In genomic region chr20:9081423-9081966, GRCh38 we compare ENCODE assay signal across 29 cellular contexts. TPM values are rescaled to one million over a fixed set of nuclear protein-coding genes. Genes with fewer than 3 reads are reported as not detected.
DNase-seq lines count a peak whose midpoint lies in the region; ATAC-seq and TF ChIP-seq lines count a peak whose summit lies in the region.
"Had no signal": no experiment of that assay in that cellular context is flagged by ENCODE, and none has a peak within 500 bp of the region (broad histone marks: within the 10 kb centered on the region; RNA-seq: fewer than 3 reads in every experiment).

No MANE protein-coding gene starts in this region.

- H2AK5ac ChIP-seq in trophoblast cell (ENCODE audit: low read length) = no peak overlapping the region

- no peak overlapping the region for H3K9ac ChIP-seq in trophoblast cell (ENCODE audit: low read length)

- H3K23ac ChIP-seq in trophoblast cell (ENCODE audit: low read length) = peak overlapping the region; percentile 10

- no peaks in the 10 kb centered on the region for H3K79me1 ChIP-seq in trophoblast cell (ENCODE audit: low read length)

- no peaks in the 10 kb centered on the region for H3K36me3 ChIP-seq in trophoblast cell (ENCODE audit: control insufficient read depth in 1 of 2, insufficient read depth in 2 of 2, low read length in 2 of 2)
- H3K36me3 ChIP-seq: ascending aorta, cardiac muscle cell, esophagus squamous epithelium, stomach, tibial artery had no signal

- H3K18ac ChIP-seq in trophoblast cell (ENCODE audit: low read length) = no peak overlapping the region

- no peaks in the 10 kb centered on the region for H3K36me3 Mint-ChIP-seq in WTC11
- H3K36me3 Mint-ChIP-seq: activated naive CD8-positive, alpha-beta T cell treated with anti-CD3 and anti-CD28 coated beads, Interleukin-2, amount 10 ng/mL, durations not matched to agents 7 days and 5 days; CD4-positive, alpha-beta memory T cell; naive thymus-derived CD4-positive, alpha-beta T cell had no signal

- H3K27me3 Mint-ChIP-seq in WTC11 (ENCODE audit: low read depth) = no peaks in the 10 kb centered on the region
- H3K27me3 Mint-ChIP-seq: activated naive CD8-positive, alpha-beta T cell treated with anti-CD3 and anti-CD28 coated beads, Interleukin-2, amount 10 ng/mL, durations not matched to agents 7 days and 5 days; CD4-positive, alpha-beta memory T cell; dendritic cell treated with granulocyte-macrophage colony-stimulating factor and Interleukin-4, amounts not matched to agents 40 ng/mL and 50 ng/mL, for 4 days; naive thymus-derived CD4-positive, alpha-beta T cell had no signal

- peak; percentile 92 for DNase-seq in AG10803 (ENCODE audit: low read depth)
- DNase-seq in HCEC 1CT = peak; percentile 23
- DNase-seq in WTC11 (ENCODE audit: low spot score) = no peak
- no peak for DNase-seq in trophoblast cell
- DNase-seq in NCI-H526 (lab: John Stamatoyannopoulos, UW) = no peak
- DNase-seq in NCI-H82 treated with DMSO at 0.1 percent for 48 hours (lab: John Stamatoyannopoulos, UW; ENCODE audit: unreplicated experiment) = no peak
- DNase-seq in 8988T = no peak
- DNase-seq: activated CD4-positive, alpha-beta T cell treated with anti-CD3 and anti-CD28 coated beads for 4 hours; activated CD8-positive, alpha-beta memory T cell treated with anti-CD3 and anti-CD28 coated beads for 24 hours; activated gamma-delta T cell; activated naive CD8-positive, alpha-beta T cell treated with anti-CD3 and anti-CD28 coated beads, Interleukin-2, amount 10 ng/mL, durations not matched to agents 7 days and 5 days; activated T-cell treated with anti-CD3 and anti-CD28 coated beads, Interleukin-2, amount 50 U/mL, for 1 hour; CD4-positive, alpha-beta memory T cell; esophagus squamous epithelium; Kasumi-1; naive thymus-derived CD4-positive, alpha-beta T cell; NCI-H146; NCI-H510A; nucleus accumbens; SHP77 treated with DMSO at 0.1 percent for 48 hours; stimulated activated CD8-positive, alpha-beta memory T cell treated with anti-CD3 and anti-CD28 coated beads, Interleukin-4, amount 100 ng/mL, for 48 hours; stomach; tibial artery had no signal

- no peak for TF ChIP-seq CTCF in AG10803 (conservative IDR thresholded peaks at IDR 0.05; ENCODE audit: low read length)
- no peak for TF ChIP-seq CTCF in WTC11 (IDR thresholded peaks at IDR 0.05)

- CTCF ChIA-PET in WTC11 (lab: Charles Lee) = no interaction called here

- H3K27ac Mint-ChIP-seq in WTC11 = peak overlapping the region; percentile 37; the same call in 1 of the 2 replicates
- H3K27ac Mint-ChIP-seq: activated naive CD8-positive, alpha-beta T cell treated with anti-CD3 and anti-CD28 coated beads, Interleukin-2, amount 10 ng/mL, durations not matched to agents 7 days and 5 days; CD4-positive, alpha-beta memory T cell; dendritic cell treated with granulocyte-macrophage colony-stimulating factor and Interleukin-4, amounts not matched to agents 40 ng/mL and 50 ng/mL, for 4 days; mesothelial cell of epicardium; naive thymus-derived CD4-positive, alpha-beta T cell; T-helper 2 cell treated with Interferon-gamma antibody and Interleukin-4, amounts not matched to agents 5 μg/mL and 100 μg/mL, for 36 hours had no signal

- no peak overlapping the region for H4K12ac ChIP-seq in trophoblast cell (ENCODE audit: low read depth, low read length)

- H3K4me1 Mint-ChIP-seq in WTC11 = peaks cover 26% of the 10 kb centered on the region
- H3K4me1 Mint-ChIP-seq: activated naive CD8-positive, alpha-beta T cell treated with anti-CD3 and anti-CD28 coated beads, Interleukin-2, amount 10 ng/mL, durations not matched to agents 7 days and 5 days; CD4-positive, alpha-beta memory T cell; naive thymus-derived CD4-positive, alpha-beta T cell had no signal

- ATAC-seq in WTC11 = no peak
- ATAC-seq: naive thymus-derived CD4-positive, alpha-beta T cell had no signal

- H3K27me3 ChIP-seq in trophoblast cell (ENCODE audit: insufficient read depth, low read length) = no peaks in the 10 kb centered on the region
- H3K27me3 ChIP-seq: ascending aorta, cardiac muscle cell, esophagus squamous epithelium, stomach, tibial artery had no signal

- H3K27ac ChIP-seq in trophoblast cell (ENCODE audit: low read depth, low read length) = no peak overlapping the region
- H3K27ac ChIP-seq: ascending aorta, cardiac muscle cell, esophagus squamous epithelium, skin epidermis, stomach, tibial artery had no signal

- no peak overlapping the region for H3K4me3 ChIP-seq in AG10803 (ENCODE audit: low read length)
- no peak overlapping the region for H3K4me3 ChIP-seq in trophoblast cell (ENCODE audit: low read depth, low read length)
- H3K4me3 ChIP-seq: ascending aorta, cardiac muscle cell, esophagus squamous epithelium, skin epidermis, stomach, tibial artery had no signal

- no peaks in the 10 kb centered on the region for H3K9me3 ChIP-seq in trophoblast cell (ENCODE audit: insufficient read depth, low read depth, low read length)
- H3K9me3 ChIP-seq: ascending aorta, esophagus squamous epithelium, stomach, tibial artery had no signal

- H3K4ac ChIP-seq in trophoblast cell (ENCODE audit: low read depth, low read length) = no peak overlapping the region

- no peak overlapping the region for H3K4me2 ChIP-seq in trophoblast cell (ENCODE audit: low read length)

- whole genome bisulfite sequencing in trophoblast cell (ENCODE audit: extremely low coverage, insufficient coverage, insufficient read length) = no CpG with 5 or more reads among the region's 1 CpG

- H4K91ac ChIP-seq in trophoblast cell (ENCODE audit: low read depth, low read length) = no peak overlapping the region

- H3K4me1 ChIP-seq in trophoblast cell (ENCODE audit: control insufficient read depth in 1 of 2, insufficient read depth in 2 of 2, low read length in 2 of 2) = no peaks in the 10 kb centered on the region
- H3K4me1 ChIP-seq: ascending aorta had no signal

- H2BK5ac ChIP-seq in trophoblast cell (ENCODE audit: low read depth, low read length, poor library complexity) = no peak overlapping the region

- H2BK12ac ChIP-seq in trophoblast cell (ENCODE audit: low read length) = no peak overlapping the region

- no peak overlapping the region for H2AFZ ChIP-seq in trophoblast cell (ENCODE audit: insufficient read depth, low read length, poor library complexity)

- H3K4me3 Mint-ChIP-seq in WTC11 = no peak overlapping the region
- H3K4me3 Mint-ChIP-seq: activated naive CD8-positive, alpha-beta T cell treated with anti-CD3 and anti-CD28 coated beads, Interleukin-2, amount 10 ng/mL, durations not matched to agents 7 days and 5 days; CD4-positive, alpha-beta memory T cell; dendritic cell treated with granulocyte-macrophage colony-stimulating factor and Interleukin-4, amounts not matched to agents 40 ng/mL and 50 ng/mL, for 4 days; mesothelial cell of epicardium; naive thymus-derived CD4-positive, alpha-beta T cell; T-helper 2 cell treated with Interferon-gamma antibody and Interleukin-4, amounts not matched to agents 5 μg/mL and 100 μg/mL, for 36 hours had no signal

- POLR2A ChIA-PET in WTC11 (lab: Charles Lee) = no interaction called here

- H3K14ac ChIP-seq in trophoblast cell (ENCODE audit: low read length) = no peak overlapping the region

- H3K79me2 ChIP-seq in trophoblast cell (ENCODE audit: control insufficient read depth, insufficient read depth, low read length, poor library complexity) = no peaks in the 10 kb centered on the region

- H2BK120ac ChIP-seq in trophoblast cell (ENCODE audit: insufficient read depth, low read length, poor library complexity) = no peak overlapping the region

- no peak overlapping the region for H4K8ac ChIP-seq in trophoblast cell (ENCODE audit: low read depth, low read length)

- no peaks in the 10 kb centered on the region; the same call in 1 of the 2 replicates for H3K9me3 Mint-ChIP-seq in WTC11
- H3K9me3 Mint-ChIP-seq: activated naive CD8-positive, alpha-beta T cell treated with anti-CD3 and anti-CD28 coated beads, Interleukin-2, amount 10 ng/mL, durations not matched to agents 7 days and 5 days; dendritic cell treated with granulocyte-macrophage colony-stimulating factor and Interleukin-4, amounts not matched to agents 40 ng/mL and 50 ng/mL, for 4 days; T-helper 2 cell treated with Interferon-gamma antibody and Interleukin-4, amounts not matched to agents 5 μg/mL and 100 μg/mL, for 36 hours had no signal

TF ChIP-seq in WTC11, 78 proteins besides CTCF, POLR2A, EP300 and RAD21 (continues in another document):
- TF ChIP-seq FOXK1 (CRISPR knock-in tag; IDR thresholded peaks at IDR 0.05) = no peak
- TF ChIP-seq ZNF219 (CRISPR knock-in tag; IDR thresholded peaks at IDR 0.05; ENCODE audit: borderline replicate concordance) = no peak
- no peak for TF ChIP-seq IRF2 (CRISPR knock-in tag; IDR thresholded peaks at IDR 0.05; ENCODE audit: borderline replicate concordance, low read depth)
- no peak for TF ChIP-seq ZNF425 (CRISPR knock-in tag; conservative IDR thresholded peaks at IDR 0.05)
- no peak for TF ChIP-seq TCF7 (CRISPR knock-in tag; IDR thresholded peaks at IDR 0.05; ENCODE audit: low read depth)

RNA-seq across cellular contexts. Expression of gene PLCB4, which starts 12.6 kb away (rescaled TPM):
- total RNA-seq in WTC11 (2021) = 11.9 to 14.3 TPM (median 12.6 TPM) in 3 replicates
- polyA plus RNA-seq in trophoblast cell (2013) = 0.97 and 0.99 TPM in 2 replicates
- total RNA-seq: activated naive CD8-positive, alpha-beta T cell treated with anti-CD3 and anti-CD28 coated beads, Interleukin-2, amount 10 ng/mL, durations not matched to agents 7 days and 5 days; CD4-positive, alpha-beta memory T cell had no signal
- polyA plus RNA-seq: CD4-positive, alpha-beta memory T cell had no signal

Comparison
In these comparisons a context has a peak if more than half of its experiments do, and no peak if none do; other contexts are left out.
1. DNase-seq: peak in AG10803 (single experiment) and HCEC 1CT (single experiment); none in WTC11 (single experiment), trophoblast cell (0 of 2), NCI-H526 (0 of 2), NCI-H82 treated with DMSO at 0.1 percent for 48 hours (single experiment) and 8988T (single experiment).